ENCODE assay signal across 19 cellular contexts in genomic region chr5:9977070-9977469, GRCh38.
"Had no signal": no experiment of that assay in that cellular context is flagged by ENCODE, and none has a peak within 500 bp of the region (broad histone marks: within the 10 kb centered on the region; RNA-seq: fewer than 3 reads in every experiment).

No MANE protein-coding gene starts in this region.

- H3K9me3 ChIP-seq: colonic mucosa, esophagus muscularis mucosa, pancreas, psoas muscle, right atrium auricular region, spleen, thoracic aorta had no signal

- DNase-seq: activated CD4-positive, alpha-beta memory T cell treated with anti-CD3 and anti-CD28 coated beads for 36 hours; activated CD4-positive, alpha-beta T cell treated with anti-CD3 and anti-CD28 coated beads for 48 hours; activated effector memory CD4-positive, alpha-beta T cell treated with anti-CD3 and anti-CD28 coated beads, Interleukin-2, amount 50 U/mL, for 16 hours; activated naive CD4-positive, alpha-beta T cell treated with anti-CD3 and anti-CD28 coated beads, Interleukin-2, amount 10 ng/mL, durations not matched to agents 7 days and 5 days; activated T-cell treated with anti-CD3 and anti-CD28 coated beads for 4 hours; amygdala; colonic mucosa; dorsolateral prefrontal cortex; effector memory CD8-positive, alpha-beta T cell; glutamatergic neuron; hippocampal formation; pancreas; psoas muscle; spleen; stimulated activated CD4-positive, alpha-beta T cell treated with anti-CD3 and anti-CD28 coated beads, Interleukin-4, amount 100 ng/mL, for 1 hour; stimulated activated naive CD4-positive, alpha-beta T cell treated with Interleukin-2 at 50 U/mL for 16 hours had no signal

- H3K4me3 ChIP-seq: colonic mucosa, dorsolateral prefrontal cortex, esophagus muscularis mucosa, pancreas, psoas muscle, right atrium auricular region, spleen, thoracic aorta had no signal

- H3K4me1 ChIP-seq: colonic mucosa, esophagus muscularis mucosa, pancreas, psoas muscle, right atrium auricular region, spleen had no signal

- H3K36me3 ChIP-seq: colonic mucosa, esophagus muscularis mucosa, pancreas, right atrium auricular region, spleen, thoracic aorta had no signal

- H3K27me3 ChIP-seq: colonic mucosa, dorsolateral prefrontal cortex, esophagus muscularis mucosa, pancreas, right atrium auricular region, spleen had no signal

- H3K27ac ChIP-seq: colonic mucosa, dorsolateral prefrontal cortex, esophagus muscularis mucosa, pancreas, psoas muscle, right atrium auricular region, spleen, thoracic aorta had no signal
